13 cellular contexts compared by ENCODE assay signal in the genomic region with DNA sequence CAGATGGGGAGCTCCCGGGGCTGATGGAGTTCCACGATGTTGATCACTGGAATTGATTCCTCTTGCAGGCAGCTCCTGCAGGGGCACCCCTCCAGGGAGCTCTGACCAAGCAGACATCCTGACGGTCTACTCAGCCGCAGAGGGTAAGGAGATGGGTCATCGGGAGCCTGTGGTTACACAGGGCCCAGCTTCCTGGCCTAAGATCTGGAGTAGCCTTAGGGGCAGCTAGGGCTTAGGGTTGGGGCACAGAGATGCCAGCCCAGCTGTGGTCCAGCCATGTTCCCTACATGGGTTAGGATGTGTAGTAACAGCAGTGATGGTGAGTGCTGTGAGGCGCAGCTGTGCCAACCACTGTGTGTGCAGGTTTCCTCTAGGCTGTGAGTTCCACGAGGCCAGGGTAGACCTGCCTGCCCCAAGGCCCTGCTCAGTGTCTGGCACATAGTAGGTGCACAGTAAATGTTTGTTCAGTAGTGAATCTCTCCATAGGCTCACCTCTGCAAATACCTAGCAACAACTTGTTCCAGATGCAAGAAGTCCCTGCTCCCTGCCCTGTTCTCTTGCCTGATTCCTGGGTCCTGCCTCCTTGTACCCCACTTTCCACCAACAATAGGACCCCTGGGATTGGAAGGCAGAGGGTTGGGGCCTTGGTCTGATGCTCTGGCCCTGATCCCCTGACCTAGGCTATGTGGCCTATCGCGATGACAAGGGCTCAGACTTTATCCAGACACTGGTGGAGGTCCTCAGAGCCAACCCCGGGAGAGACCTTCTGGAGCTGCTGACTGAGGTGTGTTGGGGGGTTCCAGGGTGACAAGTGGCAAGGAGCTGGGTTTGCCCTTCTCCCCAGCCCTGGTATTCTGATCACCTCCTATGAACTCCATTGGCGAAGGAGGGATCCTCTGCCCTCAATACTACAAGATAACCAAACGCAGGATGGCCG. TPM values are rescaled to one million over a fixed set of nuclear protein-coding genes. Genes with fewer than 3 reads are reported as not detected.
A peak's percentile ranks its signal among the peaks of the same experiment; 100 is the strongest.
DNase-seq lines count a peak whose midpoint lies in the region; ATAC-seq and TF ChIP-seq lines count a peak whose summit lies in the region.
"Had no signal": no experiment of that assay in that cellular context is flagged by ENCODE, and none has a peak within 500 bp of the region (broad histone marks: within the 10 kb centered on the region; RNA-seq: fewer than 3 reads in every experiment).

No MANE protein-coding gene starts in this region.

- H3K27ac Mint-ChIP-seq in activated T-cell treated with anti-CD3 and anti-CD28 coated beads, Interleukin-2, amount 50 U/mL, for 72 hours = peak overlapping the region; percentile 50
- no peak overlapping the region for H3K27ac Mint-ChIP-seq in endodermal cell
- H3K27ac Mint-ChIP-seq in stimulated activated memory B cell treated with anti-CD40 and anti-IgM and Interleukin-4, amounts not matched to agents 10 μg/mL and 1 μg/mL and 100 μg/mL, for 72 hours = peak overlapping the region; percentile 79

- no peaks in the 10 kb centered on the region for H3K36me3 ChIP-seq in OCI-LY7 (ENCODE audit: insufficient read depth, low read length)
- no peaks in the 10 kb centered on the region for H3K36me3 ChIP-seq in endodermal cell (ENCODE audit: control insufficient read depth, insufficient read depth, low read length)
- H3K36me3 ChIP-seq: Peyer's patch had no signal

- TF ChIP-seq CTCF in OCI-LY7 (conservative IDR thresholded peaks at IDR 0.05; ENCODE audit: low read length) (no peak), endodermal cell (conservative IDR thresholded peaks at IDR 0.05) (no peak)

- BruUV-seq in OCI-LY7 (replicated peaks; lab: Mats Ljungman, UMichigan) = no TSS peak

- 93 to 94% methylated on average over 11 to 13 of the region's 13 CpGs for WGBS in endodermal cell (ENCODE audit: insufficient coverage in 1 of 2, insufficient read length in 1 of 2), 2 experiments

- H3K4me1 ChIP-seq in OCI-LY7 (ENCODE audit: insufficient read depth, low read length, poor library complexity, severe bottlenecking) (peaks cover 17% of the 10 kb centered on the region), endodermal cell (ENCODE audit: control insufficient read depth, insufficient read depth, low read length) (no peaks in the 10 kb centered on the region)

- peaks cover 19% of the 10 kb centered on the region for H3K27me3 ChIP-seq in endodermal cell (ENCODE audit: control insufficient read depth, insufficient read depth, low read length, poor library complexity, severe bottlenecking)
- H3K27me3 ChIP-seq: Peyer's patch had no signal

- H3K79me2 ChIP-seq in OCI-LY7 (ENCODE audit: insufficient read depth, low read depth, low read length) = no peaks in the 10 kb centered on the region

- peak overlapping the region; percentile 91 for H3K4me2 ChIP-seq in OCI-LY7 (ENCODE audit: low read length)

- POLR2A ChIA-PET in OCI-LY7 (lab: Charles Lee) = interaction anchor here (1.0 to 2.2 kb wide), 2 partner anchors 12 to 14 kb away, joined by 3 to 11 read pairs; a partner anchor contains a TSS

- CTCF ChIA-PET in OCI-LY7 (lab: Charles Lee; ENCODE audit: unreplicated experiment) = no interaction called here

- H3K4me3 ChIP-seq in OCI-LY7 (ENCODE audit: low read depth, low read length, poor library complexity, severe bottlenecking) = peak overlapping the region; percentile 79
- no peak overlapping the region for H3K4me3 ChIP-seq in endodermal cell (ENCODE audit: low read length)

- no peaks in the 10 kb centered on the region for H3K27me3 Mint-ChIP-seq in activated T-cell treated with anti-CD3 and anti-CD28 coated beads, Interleukin-2, amount 50 U/mL, for 72 hours (ENCODE audit: low read depth)
- peaks cover 18% of the 10 kb centered on the region for H3K27me3 Mint-ChIP-seq in endodermal cell (ENCODE audit: insufficient read depth)
- no peaks in the 10 kb centered on the region for H3K27me3 Mint-ChIP-seq in stimulated activated memory B cell treated with anti-CD40 and anti-IgM and Interleukin-4, amounts not matched to agents 10 μg/mL and 1 μg/mL and 100 μg/mL, for 72 hours

- H4K20me1 ChIP-seq in OCI-LY7 (ENCODE audit: insufficient read depth, low read length) = no peaks in the 10 kb centered on the region

- no peak for ATAC-seq in activated T-cell treated with anti-CD3 and anti-CD28 coated beads, Interleukin-2, amount 50 U/mL, for 72 hours (replicated peaks in 1 of 2)
- ATAC-seq in stimulated activated memory B cell treated with anti-CD40 and anti-IgM and Interleukin-4, amounts not matched to agents 10 μg/mL and 1 μg/mL and 100 μg/mL, for 72 hours = no peak

- DNase-seq in activated T-cell treated with anti-CD3 and anti-CD28 coated beads, Interleukin-2, amount 50 U/mL, for 72 hours = no peak
- DNase-seq in activated T-cell treated with anti-CD3 and anti-CD28 coated beads, Interleukin-2, amount 50 U/mL, for 48 hours = no peak
- DNase-seq in OCI-LY7 (ENCODE audit: low spot score) (no peak), endodermal cell (no peak), Kasumi-1 (lab: John Stamatoyannopoulos, UW) (no peak), NCI-H2196 (lab: John Stamatoyannopoulos, UW; ENCODE audit: unreplicated experiment) (no peak), CD1c-positive myeloid dendritic cell (ENCODE audit: extremely low spot score) (no peak)
- DNase-seq: activated effector memory CD4-positive, alpha-beta T cell treated with Interleukin-2 at 50 U/mL for 16 hours; NCI-H2227 treated with DMSO at 0.1 percent for 48 hours had no signal

- peaks cover 23% of the 10 kb centered on the region for H3K4me1 Mint-ChIP-seq in activated T-cell treated with anti-CD3 and anti-CD28 coated beads, Interleukin-2, amount 50 U/mL, for 72 hours (ENCODE audit: low read depth)
- peaks cover 4% of the 10 kb centered on the region for H3K4me1 Mint-ChIP-seq in endodermal cell
- H3K4me1 Mint-ChIP-seq in stimulated activated memory B cell treated with anti-CD40 and anti-IgM and Interleukin-4, amounts not matched to agents 10 μg/mL and 1 μg/mL and 100 μg/mL, for 72 hours = peaks cover 31% of the 10 kb centered on the region

- intact Hi-C loops in OCI-LY7 (cut with micrococcal nuclease; ENCODE audit: unreplicated experiment) = no loop called here

- H3K9me2 ChIP-seq in OCI-LY7 (ENCODE audit: insufficient read depth, low read length) = no peaks in the 10 kb centered on the region

- H3K4me3 Mint-ChIP-seq in activated T-cell treated with anti-CD3 and anti-CD28 coated beads, Interleukin-2, amount 50 U/mL, for 72 hours = peak overlapping the region; percentile 88 to 89
- peak overlapping the region; percentile 82 for H3K4me3 Mint-ChIP-seq in endodermal cell
- H3K4me3 Mint-ChIP-seq in stimulated activated memory B cell treated with anti-CD40 and anti-IgM and Interleukin-4, amounts not matched to agents 10 μg/mL and 1 μg/mL and 100 μg/mL, for 72 hours = peak overlapping the region; percentile 92

- H3K9me3 Mint-ChIP-seq in activated T-cell treated with anti-CD3 and anti-CD28 coated beads, Interleukin-2, amount 50 U/mL, for 72 hours = no peaks in the 10 kb centered on the region
- H3K9me3 Mint-ChIP-seq in endodermal cell = no peaks in the 10 kb centered on the region
- no peaks in the 10 kb centered on the region for H3K9me3 Mint-ChIP-seq in stimulated activated memory B cell treated with anti-CD40 and anti-IgM and Interleukin-4, amounts not matched to agents 10 μg/mL and 1 μg/mL and 100 μg/mL, for 72 hours

- H3K36me3 Mint-ChIP-seq in activated T-cell treated with anti-CD3 and anti-CD28 coated beads, Interleukin-2, amount 50 U/mL, for 72 hours (ENCODE audit: insufficient read depth in 2 of 2) = peaks cover 0 to 2% of the 10 kb centered on the region in 2 donors
- no peaks in the 10 kb centered on the region for H3K36me3 Mint-ChIP-seq in endodermal cell (ENCODE audit: low read depth)
- H3K36me3 Mint-ChIP-seq in stimulated activated memory B cell treated with anti-CD40 and anti-IgM and Interleukin-4, amounts not matched to agents 10 μg/mL and 1 μg/mL and 100 μg/mL, for 72 hours = no peaks in the 10 kb centered on the region

- no peaks in the 10 kb centered on the region for H3K9me3 ChIP-seq in OCI-LY7 (ENCODE audit: low read length)
- H3K9me3 ChIP-seq in endodermal cell (ENCODE audit: control insufficient read depth, low read length) = no peaks in the 10 kb centered on the region
- H3K9me3 ChIP-seq: Peyer's patch had no signal

- H3K27ac ChIP-seq in OCI-LY7 (ENCODE audit: low read depth, low read length, poor library complexity, severe bottlenecking) = no peak overlapping the region
- no peak overlapping the region for H3K27ac ChIP-seq in endodermal cell (ENCODE audit: low read depth, low read length)

- H2AFZ ChIP-seq in OCI-LY7 (ENCODE audit: low read length) = no peak overlapping the region

- no peak overlapping the region for H3K9ac ChIP-seq in endodermal cell (ENCODE audit: extremely low read depth, low read length, poor library complexity, severe bottlenecking)

RNA-seq across cellular contexts. Expression of a gene that starts 13.7 kb away (rescaled TPM):
- total RNA-seq in activated T-cell treated with anti-CD3 and anti-CD28 coated beads, Interleukin-2, amount 50 U/mL, for 72 hours = 10 to 100 TPM; 12.2 to 16.3 TPM
- 3.4 and 4.8 TPM in 2 replicates for total RNA-seq in OCI-LY7 (2014; rRNA removed; shearing (Covaris generic))
- 8.5 and 9.1 TPM in 2 replicates for total RNA-seq in OCI-LY7 (2022)
- 1 to 10 TPM; 5.1 to 6.3 TPM for total RNA-seq in endodermal cell
- polyA plus RNA-seq in endodermal cell (2013, experiment 1 of 2) = 11.4 TPM
- polyA plus RNA-seq in endodermal cell (2013, experiment 2 of 2) = 10.5 TPM

RNA-seq across cellular contexts. Expression of a gene that starts 36.1 kb away (rescaled TPM):
- total RNA-seq in activated T-cell treated with anti-CD3 and anti-CD28 coated beads, Interleukin-2, amount 50 U/mL, for 72 hours = under 1 TPM; 0.12 to 0.28 TPM
- total RNA-seq in OCI-LY7 (2014; rRNA removed; shearing (Covaris generic)) = 0.67 and 1.2 TPM in 2 replicates
- total RNA-seq in OCI-LY7 (2022) = 0.30 TPM in 1 of 2 replicates, not detected in the other
- 10 to 100 TPM; 15.4 to 18.3 TPM for total RNA-seq in endodermal cell
- polyA plus RNA-seq in endodermal cell (2013, experiment 1 of 2) = 19.4 TPM
- 17.3 TPM for polyA plus RNA-seq in endodermal cell (2013, experiment 2 of 2)

RNA-seq across cellular contexts. Expression of a gene that starts 39.5 kb away (rescaled TPM):
- total RNA-seq in activated T-cell treated with anti-CD3 and anti-CD28 coated beads, Interleukin-2, amount 50 U/mL, for 72 hours = under 1 TPM in 1 of 2 donors, not detected in 1; 0.35 TPM
- not detected in 2 replicates for total RNA-seq in OCI-LY7 (2014; rRNA removed; shearing (Covaris generic))
- total RNA-seq in OCI-LY7 (2022) (not detected in 2 replicates), endodermal cell (under 1 TPM in 1 of 2 donors, not detected in 1; 0.29 TPM)
- not detected for polyA plus RNA-seq in endodermal cell (2013, experiment 1 of 2)
- not detected for polyA plus RNA-seq in endodermal cell (2013, experiment 2 of 2)
- total RNA-seq: myocyte, Peyer's patch, urinary bladder had no signal
- polyA plus RNA-seq: urinary bladder had no signal

RNA-seq across cellular contexts. Expression of a gene that starts 49.4 kb away (rescaled TPM):
- under 1 TPM; 0.28 to 0.48 TPM for total RNA-seq in activated T-cell treated with anti-CD3 and anti-CD28 coated beads, Interleukin-2, amount 50 U/mL, for 72 hours
- total RNA-seq in OCI-LY7 (2014; rRNA removed; shearing (Covaris generic)) = 0.09 TPM in 1 of 2 replicates, not detected in the other
- 0.49 and 0.72 TPM in 2 replicates for total RNA-seq in OCI-LY7 (2022)
- total RNA-seq in endodermal cell = 10 to 100 TPM; 36.6 to 70.0 TPM
- polyA plus RNA-seq in endodermal cell (2013, experiment 1 of 2) = 17.0 TPM
- 7.7 TPM for polyA plus RNA-seq in endodermal cell (2013, experiment 2 of 2)
- total RNA-seq: myocyte, Peyer's patch, urinary bladder had no signal
- polyA plus RNA-seq: urinary bladder had no signal

Comparison
In these comparisons a context has a peak if more than half of its experiments do, and no peak if none do; other contexts are left out.
1. RNA of a gene that starts 36.1 kb away (total RNA-seq): 15.4 to 18.3 TPM in endodermal cell; 0.30 to 1.2 TPM in OCI-LY7 and 0.12 to 0.28 TPM in activated T-cell treated with anti-CD3 and anti-CD28 coated beads, Interleukin-2, amount 50 U/mL, for 72 hours; every median in the first group is over 4 times any median in the second.
2. Peak in every context shown above with its lines, with median percentiles within 50 percentile points of each other: H3K4me3 Mint-ChIP-seq.